ENCODE assay signal across 22 cellular contexts in the genomic region with DNA sequence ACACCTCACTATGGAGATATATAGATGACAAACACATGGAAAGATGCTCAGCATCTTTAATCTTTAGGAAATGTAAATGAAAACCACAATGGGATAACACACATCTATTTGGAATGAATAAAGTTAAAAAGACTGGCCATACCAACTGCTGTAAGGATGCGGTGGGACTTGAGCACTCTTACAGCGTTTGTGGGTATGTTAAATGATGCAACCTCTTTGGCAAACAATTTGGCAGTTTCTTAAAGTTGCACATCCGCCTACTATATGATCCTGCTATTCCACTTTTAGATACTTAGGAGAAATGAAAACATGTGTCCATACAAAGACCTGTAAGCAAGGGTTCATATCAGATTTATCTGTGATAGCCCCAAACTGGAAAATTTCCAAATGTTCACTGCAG.
"Had no signal": no experiment of that assay in that cellular context is flagged by ENCODE, and none has a peak within 500 bp of the region (broad histone marks: within the 10 kb centered on the region; RNA-seq: fewer than 3 reads in every experiment).

No MANE protein-coding gene starts in this region.

- H3K4me3 ChIP-seq: ascending aorta, gastroesophageal sphincter, smooth muscle cell, upper lobe of left lung had no signal

- ATAC-seq: activated CD4-positive, alpha-beta T cell treated with anti-CD3 and anti-CD28 coated beads for 36 hours; activated naive CD4-positive, alpha-beta T cell treated with anti-CD3 and anti-CD28 coated beads, Interleukin-2, amount 50 U/mL, for 72 hours; activated T-helper 17 cell treated with anti-CD3 and anti-CD28 coated beads, Interleukin-2, amount 50 U/mL, for 72 hours; gastroesophageal sphincter; left cardiac atrium; natural killer cell; sciatic nerve; T-cell had no signal

- H3K27me3 ChIP-seq: ascending aorta, gastroesophageal sphincter, upper lobe of left lung had no signal

- H3K4me2 ChIP-seq: smooth muscle cell had no signal

- DNase-seq: activated B cell treated with CpG ODN at 0.5 μM for 24 hours; activated CD4-positive, alpha-beta T cell treated with anti-CD3 and anti-CD28 coated beads for 36 hours; activated CD4-positive, alpha-beta T cell treated with anti-CD3 and anti-CD28 coated beads, Interleukin-2, amount 50 U/mL, for 4 hours; activated CD8-positive, alpha-beta memory T cell treated with anti-CD3 and anti-CD28 coated beads for 24 hours; activated CD8-positive, alpha-beta memory T cell treated with anti-CD3 and anti-CD28 coated beads, Interleukin-2, amount 50 U/mL, for 4 hours; activated T-cell treated with anti-CD3 and anti-CD28 coated beads, Interleukin-2, amount 50 U/mL, for 24 hours; cortex of kidney; erythroblast; head of caudate nucleus; left cardiac atrium; midbrain; natural killer cell; stimulated activated CD4-positive, alpha-beta T cell treated with anti-CD3 and anti-CD28 coated beads, Interleukin-15, amount 100 ng/mL, for 24 hours; stimulated activated naive CD4-positive, alpha-beta T cell; T-cell; upper lobe of left lung had no signal

- H3K4me1 Mint-ChIP-seq: activated T-helper 17 cell treated with anti-CD3 and anti-CD28 coated beads, Interleukin-2, amount 50 U/mL, for 72 hours; natural killer cell had no signal

- H3K27ac ChIP-seq: ascending aorta, gastroesophageal sphincter, upper lobe of left lung had no signal

- H3K9me3 Mint-ChIP-seq: activated T-cell treated with anti-CD3 and anti-CD28 coated beads, Interleukin-2, amount 50 U/mL, for 24 hours; activated T-helper 17 cell treated with anti-CD3 and anti-CD28 coated beads, Interleukin-2, amount 50 U/mL, for 72 hours; natural killer cell had no signal

- H3K4me3 Mint-ChIP-seq: activated B cell treated with CpG ODN at 0.5 μM for 24 hours; activated CD4-positive, alpha-beta T cell treated with anti-CD3 and anti-CD28 coated beads for 36 hours; activated T-cell treated with anti-CD3 and anti-CD28 coated beads, Interleukin-2, amount 50 U/mL, for 24 hours; activated T-helper 17 cell treated with anti-CD3 and anti-CD28 coated beads, Interleukin-2, amount 50 U/mL, for 72 hours; natural killer cell; T-cell had no signal

- H3K27me3 Mint-ChIP-seq: activated B cell treated with CpG ODN at 0.5 μM for 24 hours; activated CD4-positive, alpha-beta T cell treated with anti-CD3 and anti-CD28 coated beads for 36 hours; activated T-cell treated with anti-CD3 and anti-CD28 coated beads, Interleukin-2, amount 50 U/mL, for 24 hours; activated T-helper 17 cell treated with anti-CD3 and anti-CD28 coated beads, Interleukin-2, amount 50 U/mL, for 72 hours; T-cell had no signal

- H3K27ac Mint-ChIP-seq: activated B cell treated with CpG ODN at 0.5 μM for 24 hours; activated CD4-positive, alpha-beta T cell treated with anti-CD3 and anti-CD28 coated beads for 36 hours; activated naive CD4-positive, alpha-beta T cell treated with anti-CD3 and anti-CD28 coated beads, Interleukin-2, amount 50 U/mL, for 72 hours; activated T-cell treated with anti-CD3 and anti-CD28 coated beads, Interleukin-2, amount 50 U/mL, for 24 hours; activated T-helper 17 cell treated with anti-CD3 and anti-CD28 coated beads, Interleukin-2, amount 50 U/mL, for 72 hours; natural killer cell; T-cell had no signal

- H3K9me3 ChIP-seq: ascending aorta, gastroesophageal sphincter, upper lobe of left lung had no signal

- H3K4me1 ChIP-seq: ascending aorta, gastroesophageal sphincter, upper lobe of left lung had no signal
